ENCODE assay signal across 38 cellular contexts in genomic region chr9:119257592-119257991, GRCh38.
"Had no signal": no experiment of that assay in that cellular context is flagged by ENCODE, and none has a peak within 500 bp of the region (broad histone marks: within the 10 kb centered on the region; RNA-seq: fewer than 3 reads in every experiment).

No MANE protein-coding gene starts in this region.

- FAIRE-seq: bronchial epithelial cell, TTC549 had no signal

- H3K27me3 Mint-ChIP-seq: activated B cell treated with CpG ODN at 0.5 μM for 24 hours; activated CD4-positive, alpha-beta memory T cell treated with anti-CD3 and anti-CD28 coated beads for 36 hours; activated CD4-positive, alpha-beta T cell treated with anti-CD3 and anti-CD28 coated beads, Interleukin-2, amount 10 ng/mL, durations not matched to agents 24 days and 14 days; activated CD8-positive, alpha-beta T cell treated with anti-CD3 and anti-CD28 coated beads for 36 hours; activated naive CD4-positive, alpha-beta T cell treated with anti-CD3 and anti-CD28 coated beads, Interleukin-2, amount 10 ng/mL, durations not matched to agents 7 days and 5 days; activated naive CD4-positive, alpha-beta T cell treated with anti-CD3 and anti-CD28 coated beads, Interleukin-2, amount 50 U/mL, for 24 hours; activated naive CD8-positive, alpha-beta T cell; activated naive CD8-positive, alpha-beta T cell treated with anti-CD3 and anti-CD28 coated beads, Interleukin-2, amount 10 ng/mL, durations not matched to agents 7 days and 5 days; activated naive CD8-positive, alpha-beta T cell treated with anti-CD3 and anti-CD28 coated beads, Interleukin-2, amount 50 U/mL, for 24 hours; activated T-helper 17 cell treated with anti-CD3 and anti-CD28 coated beads, Interleukin-2, amount 50 U/mL, for 72 hours; brain; central memory CD8-positive, alpha-beta T cell had no signal

- H3K27ac Mint-ChIP-seq: activated B cell treated with CpG ODN at 0.5 μM for 24 hours; activated CD4-positive, alpha-beta memory T cell treated with anti-CD3 and anti-CD28 coated beads for 36 hours; activated CD4-positive, alpha-beta T cell treated with anti-CD3 and anti-CD28 coated beads, Interleukin-2, amount 10 ng/mL, durations not matched to agents 24 days and 14 days; activated CD8-positive, alpha-beta T cell treated with anti-CD3 and anti-CD28 coated beads for 36 hours; activated naive CD4-positive, alpha-beta T cell treated with anti-CD3 and anti-CD28 coated beads, Interleukin-2, amount 10 ng/mL, durations not matched to agents 7 days and 5 days; activated naive CD4-positive, alpha-beta T cell treated with anti-CD3 and anti-CD28 coated beads, Interleukin-2, amount 50 U/mL, for 24 hours; activated naive CD8-positive, alpha-beta T cell; activated naive CD8-positive, alpha-beta T cell treated with anti-CD3 and anti-CD28 coated beads, Interleukin-2, amount 10 ng/mL, durations not matched to agents 7 days and 5 days; activated naive CD8-positive, alpha-beta T cell treated with anti-CD3 and anti-CD28 coated beads, Interleukin-2, amount 50 U/mL, for 24 hours; activated T-cell treated with anti-CD3 and anti-CD28 coated beads, Interleukin-2, amount 50 U/mL, for 72 hours; activated T-helper 1 cell treated with anti-CD3 and anti-CD28 coated beads, Interleukin-12 subunit alpha, Interleukin-12 subunit beta, Interleukin-2, Interleukin-4 antibody, amounts not matched to agents 30 ng/mL and 10 ng/mL and 1 ng/mL, durations not matched to agents 14 hours and 24 hours and 36 hours; activated T-helper 17 cell treated with anti-CD3 and anti-CD28 coated beads, Interleukin-2, amount 50 U/mL, for 72 hours; brain; T-helper 1 cell treated with Interleukin-12 subunit alpha and Interleukin-12 subunit beta and Interleukin-4 antibody, amounts not matched to agents 30 μg/mL and 1 μg/mL, for 36 hours; T-helper 2 cell treated with Interferon-gamma antibody and Interleukin-4, amounts not matched to agents 5 μg/mL and 100 μg/mL, for 36 hours had no signal

- ATAC-seq: activated CD8-positive, alpha-beta T cell treated with anti-CD3 and anti-CD28 coated beads for 36 hours; activated naive CD8-positive, alpha-beta T cell treated with anti-CD3 and anti-CD28 coated beads, Interleukin-2, amount 50 U/mL, for 24 hours; activated T-cell treated with anti-CD3 and anti-CD28 coated beads, Interleukin-2, amount 50 U/mL, for 4 hours; activated T-cell treated with anti-CD3 and anti-CD28 coated beads, Interleukin-2, amount 50 U/mL, for 72 hours; activated T-helper 17 cell treated with anti-CD3 and anti-CD28 coated beads, Interleukin-2, amount 50 U/mL, for 72 hours had no signal

- H3K27me3 ChIP-seq: ascending aorta, cardiac muscle cell had no signal

- H3K4me3 Mint-ChIP-seq: activated B cell treated with CpG ODN at 0.5 μM for 24 hours; activated CD4-positive, alpha-beta memory T cell treated with anti-CD3 and anti-CD28 coated beads for 36 hours; activated CD4-positive, alpha-beta T cell treated with anti-CD3 and anti-CD28 coated beads, Interleukin-2, amount 10 ng/mL, durations not matched to agents 24 days and 14 days; activated CD8-positive, alpha-beta T cell treated with anti-CD3 and anti-CD28 coated beads for 36 hours; activated naive CD4-positive, alpha-beta T cell treated with anti-CD3 and anti-CD28 coated beads, Interleukin-2, amount 10 ng/mL, durations not matched to agents 7 days and 5 days; activated naive CD4-positive, alpha-beta T cell treated with anti-CD3 and anti-CD28 coated beads, Interleukin-2, amount 50 U/mL, for 24 hours; activated naive CD8-positive, alpha-beta T cell; activated naive CD8-positive, alpha-beta T cell treated with anti-CD3 and anti-CD28 coated beads, Interleukin-2, amount 10 ng/mL, durations not matched to agents 7 days and 5 days; activated naive CD8-positive, alpha-beta T cell treated with anti-CD3 and anti-CD28 coated beads, Interleukin-2, amount 50 U/mL, for 24 hours; activated T-cell treated with anti-CD3 and anti-CD28 coated beads, Interleukin-2, amount 50 U/mL, for 4 hours; activated T-cell treated with anti-CD3 and anti-CD28 coated beads, Interleukin-2, amount 50 U/mL, for 72 hours; activated T-helper 1 cell treated with anti-CD3 and anti-CD28 coated beads, Interleukin-12 subunit alpha, Interleukin-12 subunit beta, Interleukin-2, Interleukin-4 antibody, amounts not matched to agents 30 ng/mL and 10 ng/mL and 1 ng/mL, durations not matched to agents 14 hours and 24 hours and 36 hours; activated T-helper 17 cell treated with anti-CD3 and anti-CD28 coated beads, Interleukin-2, amount 50 U/mL, for 72 hours; brain; central memory CD8-positive, alpha-beta T cell; T-helper 1 cell treated with Interleukin-12 subunit alpha and Interleukin-12 subunit beta and Interleukin-4 antibody, amounts not matched to agents 30 μg/mL and 1 μg/mL, for 36 hours; T-helper 2 cell treated with Interferon-gamma antibody and Interleukin-4, amounts not matched to agents 5 μg/mL and 100 μg/mL, for 36 hours had no signal

- H3K9me3 Mint-ChIP-seq: activated B cell treated with CpG ODN at 0.5 μM for 24 hours; activated CD4-positive, alpha-beta memory T cell treated with anti-CD3 and anti-CD28 coated beads for 36 hours; activated CD4-positive, alpha-beta T cell treated with anti-CD3 and anti-CD28 coated beads, Interleukin-2, amount 10 ng/mL, durations not matched to agents 24 days and 14 days; activated CD8-positive, alpha-beta T cell treated with anti-CD3 and anti-CD28 coated beads for 36 hours; activated naive CD4-positive, alpha-beta T cell treated with anti-CD3 and anti-CD28 coated beads, Interleukin-2, amount 50 U/mL, for 24 hours; activated T-helper 1 cell treated with anti-CD3 and anti-CD28 coated beads, Interleukin-12 subunit alpha, Interleukin-12 subunit beta, Interleukin-2, Interleukin-4 antibody, amounts not matched to agents 30 ng/mL and 10 ng/mL and 1 ng/mL, durations not matched to agents 14 hours and 24 hours and 36 hours; brain; T-helper 2 cell treated with Interferon-gamma antibody and Interleukin-4, amounts not matched to agents 5 μg/mL and 100 μg/mL, for 36 hours had no signal

- H3K9me3 ChIP-seq: ascending aorta had no signal

- H3K36me3 Mint-ChIP-seq: activated CD4-positive, alpha-beta memory T cell treated with anti-CD3 and anti-CD28 coated beads for 36 hours; activated naive CD4-positive, alpha-beta T cell treated with anti-CD3 and anti-CD28 coated beads, Interleukin-2, amount 10 ng/mL, durations not matched to agents 7 days and 5 days; activated naive CD4-positive, alpha-beta T cell treated with anti-CD3 and anti-CD28 coated beads, Interleukin-2, amount 50 U/mL, for 24 hours; activated naive CD8-positive, alpha-beta T cell; activated naive CD8-positive, alpha-beta T cell treated with anti-CD3 and anti-CD28 coated beads, Interleukin-2, amount 10 ng/mL, durations not matched to agents 7 days and 5 days; brain had no signal

- H3K27ac ChIP-seq: ascending aorta, cardiac muscle cell, VCaP had no signal

- H3K36me3 ChIP-seq: ascending aorta, cardiac muscle cell had no signal

- DNase-seq: activated B cell treated with CpG ODN at 0.5 μM for 24 hours; activated CD4-positive, alpha-beta memory T cell treated with anti-CD3 and anti-CD28 coated beads for 36 hours; activated CD4-positive, alpha-beta T cell treated with anti-CD3 and anti-CD28 coated beads for 4 hours; activated CD4-positive, alpha-beta T cell treated with anti-CD3 and anti-CD28 coated beads, Interleukin-2, amount 10 ng/mL, durations not matched to agents 24 days and 14 days; activated CD4-positive, alpha-beta T cell treated with anti-CD3 and anti-CD28 coated beads, Interleukin-2, amount 50 U/mL, for 1 hour; activated CD4-positive, alpha-beta T cell treated with anti-CD3 and anti-CD28 coated beads, Interleukin-2, amount 50 U/mL, for 4 hours; activated CD4-positive, CD25-positive, alpha-beta regulatory T cell treated with anti-CD3 and anti-CD28 coated beads, Interleukin-2, amount 50 U/mL, for 72 hours; activated CD8-positive, alpha-beta memory T cell treated with anti-CD3 and anti-CD28 coated beads, Interleukin-2, amount 50 U/mL, for 4 hours; activated CD8-positive, alpha-beta T cell treated with anti-CD3 and anti-CD28 coated beads for 36 hours; activated effector memory CD4-positive, alpha-beta T cell treated with anti-CD3 and anti-CD28 coated beads, Interleukin-2, amount 50 U/mL, for 16 hours; activated gamma-delta T cell treated with Interleukin-2 at 50 U/mL for 16 hours; activated naive CD4-positive, alpha-beta T cell; activated naive CD4-positive, alpha-beta T cell treated with anti-CD3 and anti-CD28 coated beads, Interleukin-2, amount 10 ng/mL, durations not matched to agents 7 days and 5 days; activated naive CD8-positive, alpha-beta T cell treated with anti-CD3 and anti-CD28 coated beads, Interleukin-2, amount 10 ng/mL, durations not matched to agents 7 days and 5 days; activated naive CD8-positive, alpha-beta T cell treated with anti-CD3 and anti-CD28 coated beads, Interleukin-2, amount 50 U/mL, for 24 hours; activated T-cell treated with anti-CD3 and anti-CD28 coated beads for 4 hours; activated T-cell treated with anti-CD3 and anti-CD28 coated beads, Interleukin-2, amount 50 U/mL, for 1 hour; activated T-cell treated with anti-CD3 and anti-CD28 coated beads, Interleukin-2, amount 50 U/mL, for 4 hours; activated T-cell treated with anti-CD3 and anti-CD28 coated beads, Interleukin-2, amount 50 U/mL, for 72 hours; amygdala; anterior cingulate cortex; cerebellar nuclear complex; T-helper 1 cell; T-helper 2 cell; T-helper 9 cell had no signal

- H3K4me1 ChIP-seq: ascending aorta had no signal

- H3K4me3 ChIP-seq: ascending aorta, cardiac muscle cell had no signal

- H3K4me1 Mint-ChIP-seq: activated B cell treated with CpG ODN at 0.5 μM for 24 hours; activated CD4-positive, alpha-beta T cell treated with anti-CD3 and anti-CD28 coated beads, Interleukin-2, amount 10 ng/mL, durations not matched to agents 24 days and 14 days; activated naive CD4-positive, alpha-beta T cell treated with anti-CD3 and anti-CD28 coated beads, Interleukin-2, amount 10 ng/mL, durations not matched to agents 7 days and 5 days; activated naive CD4-positive, alpha-beta T cell treated with anti-CD3 and anti-CD28 coated beads, Interleukin-2, amount 50 U/mL, for 24 hours; activated naive CD8-positive, alpha-beta T cell treated with anti-CD3 and anti-CD28 coated beads, Interleukin-2, amount 10 ng/mL, durations not matched to agents 7 days and 5 days; activated naive CD8-positive, alpha-beta T cell treated with anti-CD3 and anti-CD28 coated beads, Interleukin-2, amount 50 U/mL, for 24 hours; activated T-helper 17 cell treated with anti-CD3 and anti-CD28 coated beads, Interleukin-2, amount 50 U/mL, for 72 hours; central memory CD8-positive, alpha-beta T cell had no signal
